8 cellular contexts compared by ENCODE assay signal in the genomic region with DNA sequence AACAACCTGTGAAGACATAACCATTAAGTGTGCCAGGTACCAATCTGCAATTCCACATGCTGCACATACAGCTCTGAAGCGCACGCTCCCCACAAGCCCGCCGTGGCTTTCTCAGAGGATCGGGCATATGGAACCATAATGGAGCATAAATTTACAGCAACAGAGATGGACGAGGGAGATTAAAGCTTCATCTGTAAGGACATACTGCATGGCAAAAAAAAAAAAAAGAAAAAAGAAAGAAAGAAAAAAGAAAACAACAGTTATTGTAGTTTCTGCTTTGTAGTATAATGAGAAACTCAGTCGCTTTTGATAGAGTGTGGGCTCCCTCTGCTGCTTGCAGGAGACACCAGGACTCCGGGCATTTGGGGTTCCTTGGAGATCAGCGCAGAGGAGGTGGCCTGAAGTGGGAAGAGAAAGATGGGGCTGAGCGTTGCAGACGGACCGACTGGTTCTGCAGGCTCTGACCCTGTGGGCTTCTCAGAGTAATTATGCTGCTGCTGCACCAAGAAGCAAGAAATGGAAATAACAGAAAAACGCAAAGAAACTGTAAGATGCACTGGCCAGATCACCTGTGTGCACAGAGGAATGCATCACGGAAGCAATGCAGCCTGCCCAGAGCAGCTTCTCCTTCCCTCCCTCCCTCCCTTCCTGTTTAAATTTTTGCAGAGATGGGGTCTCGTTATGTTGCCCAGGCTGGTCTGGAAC. TPM values are rescaled to one million over a fixed set of nuclear protein-coding genes. Genes with fewer than 3 reads are reported as not detected.
A peak's percentile ranks its signal among the peaks of the same experiment; 100 is the strongest.
DNase-seq lines count a peak whose midpoint lies in the region; ATAC-seq and TF ChIP-seq lines count a peak whose summit lies in the region.

No MANE protein-coding gene starts in this region.

- no peak overlapping the region for H3K4me2 ChIP-seq in DND-41 (ENCODE audit: insufficient read depth, low read length)
- H3K4me2 ChIP-seq in PC-9, result no peak overlapping the region

- H3K9me3 ChIP-seq in DND-41 (ENCODE audit: insufficient read depth, low read length, severe bottlenecking) (no peaks in the 10 kb centered on the region), PC-9 (ENCODE audit: insufficient read depth, low read depth) (no peaks in the 10 kb centered on the region)

- TF ChIP-seq EP300 in Ishikawa (IDR thresholded peaks at IDR 0.05; ENCODE audit: borderline replicate concordance), result no peak

- ATAC-seq in DND-41 (ENCODE audit: insufficient read depth, low read depth), result peak; percentile 65
- peak; percentile 73 for ATAC-seq in Right ventricle myocardium superior (ENCODE audit: poor library complexity)
- no peak for ATAC-seq in GM21528 (IDR thresholded peaks at IDR 0.05; ENCODE audit: low FRiP score, unreplicated experiment)
- ATAC-seq in GM21515 (IDR thresholded peaks at IDR 0.05; ENCODE audit: unreplicated experiment), result no peak

- DNase-seq in DND-41 (peak; percentile 55), PC-9 (peak; percentile 56 to 61), Right ventricle myocardium superior (no peak), posterior cingulate gyrus (peak; percentile 36 to 92 (median 68))
- peak; percentile 39 for DNase-seq in activated naive CD4-positive, alpha-beta T cell treated with anti-CD3 and anti-CD28 coated beads, Interleukin-2, amount 50 U/mL, for 16 hours

- H3K79me2 ChIP-seq in DND-41 (ENCODE audit: insufficient read depth, low read length) (no peaks in the 10 kb centered on the region), PC-9 (ENCODE audit: low read depth) (no peaks in the 10 kb centered on the region)

- H3K9me2 ChIP-seq in PC-9 (ENCODE audit: insufficient read depth), result no peaks in the 10 kb centered on the region

- no peaks in the 10 kb centered on the region for H3K27me3 ChIP-seq in DND-41 (ENCODE audit: insufficient read depth, low read length, poor library complexity)
- H3K27me3 ChIP-seq in PC-9 (ENCODE audit: insufficient read depth, low read depth), result peaks cover 46% of the 10 kb centered on the region

- H4K20me1 ChIP-seq in DND-41 (ENCODE audit: insufficient read depth, low read length), result no peaks in the 10 kb centered on the region
- H4K20me1 ChIP-seq in PC-9 (ENCODE audit: insufficient read depth), result no peaks in the 10 kb centered on the region

- CTCF ChIA-PET in PC-9 (lab: Charles Lee), result interaction anchor here (1.2 kb wide), 1 partner anchor 251 kb away, joined by 16 read pairs; no protein-coding TSS in a partner anchor

- H3K36me3 ChIP-seq in DND-41 (ENCODE audit: insufficient read depth, low read length) (no peaks in the 10 kb centered on the region), PC-9 (ENCODE audit: low read depth) (no peaks in the 10 kb centered on the region)

- no peak overlapping the region for H3K4me3 ChIP-seq in DND-41 (ENCODE audit: low read depth in 1 of 2, low read length in 2 of 2)
- H3K4me3 ChIP-seq in PC-9, result no peak overlapping the region

- intact Hi-C loops in PC-9 (cut with micrococcal nuclease; ENCODE audit: unreplicated experiment), result loop anchor here (1.0 to 5.0 kb wide), 6 partner anchors 106 to 1903 kb away; no protein-coding TSS in a partner anchor
- intact Hi-C loops in Right ventricle myocardium superior (cut with DNase I), result loop anchor here (5.0 kb wide), 1 partner anchor 283 kb away; no protein-coding TSS in a partner anchor
- intact Hi-C loops in posterior cingulate gyrus (cut with DNase I), result loop anchor here (2.0 to 10.0 kb wide), 4 partner anchors 165 to 1885 kb away; a partner anchor contains a TSS

- H3K4me1 ChIP-seq in DND-41 (ENCODE audit: insufficient read depth, low read length) (peaks cover 19% of the 10 kb centered on the region), PC-9 (replicated peaks; ENCODE audit: insufficient read depth) (no peaks in the 10 kb centered on the region)

- peak; percentile 75 for TF ChIP-seq CTCF in DND-41 (IDR thresholded peaks at IDR 0.05; ENCODE audit: borderline replicate concordance, extremely low read depth, low read length, poor library complexity, severe bottlenecking)
- TF ChIP-seq CTCF in PC-9 (conservative IDR thresholded peaks at IDR 0.05), result peak; percentile 85

- H3K9ac ChIP-seq in DND-41 (ENCODE audit: low read depth, low read length), result no peak overlapping the region

- H3F3A ChIP-seq in PC-9 (ENCODE audit: insufficient read depth, low read depth), result no peaks in the 10 kb centered on the region

- POLR2A ChIA-PET in PC-9 (lab: Charles Lee; ENCODE audit: unreplicated experiment), result no interaction called here

- no TSS peak for BruUV-seq in PC-9 (replicated peaks; lab: Mats Ljungman, UMichigan)

- TF ChIP-seq RAD21 in Ishikawa (IDR thresholded peaks at IDR 0.05; ENCODE audit: low read depth), result peak; percentile 89

- no peak overlapping the region for H3K27ac ChIP-seq in DND-41 (ENCODE audit: low read length)
- no peak overlapping the region for H3K27ac ChIP-seq in PC-9

- H2AFZ ChIP-seq in DND-41 (ENCODE audit: low read depth, low read length), result no peak overlapping the region
- H2AFZ ChIP-seq in PC-9, result no peak overlapping the region

TF ChIP-seq in Ishikawa, 13 proteins besides CTCF, POLR2A, EP300 and RAD21:
- TF ChIP-seq, protein P1, sequence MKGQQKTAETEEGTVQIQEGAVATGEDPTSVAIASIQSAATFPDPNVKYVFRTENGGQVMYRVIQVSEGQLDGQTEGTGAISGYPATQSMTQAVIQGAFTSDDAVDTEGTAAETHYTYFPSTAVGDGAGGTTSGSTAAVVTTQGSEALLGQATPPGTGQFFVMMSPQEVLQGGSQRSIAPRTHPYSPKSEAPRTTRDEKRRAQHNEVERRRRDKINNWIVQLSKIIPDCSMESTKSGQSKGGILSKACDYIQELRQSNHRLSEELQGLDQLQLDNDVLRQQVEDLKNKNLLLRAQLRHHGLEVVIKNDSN (IDR thresholded peaks at IDR 0.05), result no peak
- TF ChIP-seq CREB1 (IDR thresholded peaks at IDR 0.05; ENCODE audit: low read depth) (no peak), TEAD4 (IDR thresholded peaks at IDR 0.05) (no peak), FOXM1 (IDR thresholded peaks at IDR 0.05; ENCODE audit: borderline replicate concordance, low read depth) (no peak), EGR1 (IDR thresholded peaks at IDR 0.05) (no peak), NFIC (IDR thresholded peaks at IDR 0.05) (no peak), TCF12 (IDR thresholded peaks at IDR 0.05; ENCODE audit: low read depth) (no peak), ZBTB7A (IDR thresholded peaks at IDR 0.05; ENCODE audit: low read depth) (no peak), CEBPB (IDR thresholded peaks at IDR 0.05) (no peak), YY1 (IDR thresholded peaks at IDR 0.05; ENCODE audit: low read depth) (no peak)
- TF ChIP-seq, protein P2, sequence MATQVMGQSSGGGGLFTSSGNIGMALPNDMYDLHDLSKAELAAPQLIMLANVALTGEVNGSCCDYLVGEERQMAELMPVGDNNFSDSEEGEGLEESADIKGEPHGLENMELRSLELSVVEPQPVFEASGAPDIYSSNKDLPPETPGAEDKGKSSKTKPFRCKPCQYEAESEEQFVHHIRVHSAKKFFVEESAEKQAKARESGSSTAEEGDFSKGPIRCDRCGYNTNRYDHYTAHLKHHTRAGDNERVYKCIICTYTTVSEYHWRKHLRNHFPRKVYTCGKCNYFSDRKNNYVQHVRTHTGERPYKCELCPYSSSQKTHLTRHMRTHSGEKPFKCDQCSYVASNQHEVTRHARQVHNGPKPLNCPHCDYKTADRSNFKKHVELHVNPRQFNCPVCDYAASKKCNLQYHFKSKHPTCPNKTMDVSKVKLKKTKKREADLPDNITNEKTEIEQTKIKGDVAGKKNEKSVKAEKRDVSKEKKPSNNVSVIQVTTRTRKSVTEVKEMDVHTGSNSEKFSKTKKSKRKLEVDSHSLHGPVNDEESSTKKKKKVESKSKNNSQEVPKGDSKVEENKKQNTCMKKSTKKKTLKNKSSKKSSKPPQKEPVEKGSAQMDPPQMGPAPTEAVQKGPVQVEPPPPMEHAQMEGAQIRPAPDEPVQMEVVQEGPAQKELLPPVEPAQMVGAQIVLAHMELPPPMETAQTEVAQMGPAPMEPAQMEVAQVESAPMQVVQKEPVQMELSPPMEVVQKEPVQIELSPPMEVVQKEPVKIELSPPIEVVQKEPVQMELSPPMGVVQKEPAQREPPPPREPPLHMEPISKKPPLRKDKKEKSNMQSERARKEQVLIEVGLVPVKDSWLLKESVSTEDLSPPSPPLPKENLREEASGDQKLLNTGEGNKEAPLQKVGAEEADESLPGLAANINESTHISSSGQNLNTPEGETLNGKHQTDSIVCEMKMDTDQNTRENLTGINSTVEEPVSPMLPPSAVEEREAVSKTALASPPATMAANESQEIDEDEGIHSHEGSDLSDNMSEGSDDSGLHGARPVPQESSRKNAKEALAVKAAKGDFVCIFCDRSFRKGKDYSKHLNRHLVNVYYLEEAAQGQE (IDR thresholded peaks at IDR 0.05; ENCODE audit: low read depth), result no peak
- TF ChIP-seq, protein P3, sequence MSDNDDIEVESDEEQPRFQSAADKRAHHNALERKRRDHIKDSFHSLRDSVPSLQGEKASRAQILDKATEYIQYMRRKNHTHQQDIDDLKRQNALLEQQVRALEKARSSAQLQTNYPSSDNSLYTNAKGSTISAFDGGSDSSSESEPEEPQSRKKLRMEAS (IDR thresholded peaks at IDR 0.05), result no peak
TF ChIP-seq in Ishikawa: peak in this region for 0.

RNA-seq across cellular contexts. Expression of a gene that starts 10.8 kb away (rescaled TPM):
- total RNA-seq in PC-9 (2021), result 84.4 and 127 TPM in 2 replicates
- total RNA-seq in Right ventricle myocardium superior, result 137 TPM

Comparison
In these comparisons a context has a peak if more than half of its experiments do, and no peak if none do; other contexts are left out.
1. ATAC-seq: peak in DND-41 (single experiment) and Right ventricle myocardium superior (single experiment); none in GM21528 (single experiment) and GM21515 (single experiment).